ENCODE assay signal across 1 cellular context in the genomic region with DNA sequence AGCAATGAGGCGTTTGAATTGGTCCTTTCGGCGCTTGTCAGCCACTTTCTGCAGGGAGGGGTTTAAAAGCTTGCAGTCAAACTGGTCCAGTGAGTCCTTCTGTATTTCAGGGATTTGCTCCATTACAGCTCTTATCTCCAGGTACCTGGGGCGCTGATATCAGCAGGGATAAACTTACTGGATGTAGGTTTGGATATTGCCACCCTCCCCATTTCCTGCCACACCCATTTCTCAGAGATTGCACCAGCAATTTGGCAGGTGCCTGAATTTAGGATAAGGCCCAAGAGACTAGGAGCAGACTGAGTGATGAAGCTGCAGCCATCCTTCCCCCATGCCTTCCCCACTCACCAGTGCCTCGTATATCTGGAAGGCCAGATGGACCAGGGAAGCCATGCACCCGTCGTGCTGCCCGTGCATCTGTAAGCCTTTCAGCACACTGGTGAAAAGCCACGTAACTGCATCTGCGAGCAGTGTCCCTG.
TF ChIP-seq lines count a peak whose summit lies in the region.

No MANE protein-coding gene starts in this region.

TF ChIP-seq in K562, 482 proteins besides CTCF, POLR2A, EP300 and RAD21 (continued from another document):
- TF ChIP-seq TRIM25 (IDR thresholded peaks at IDR 0.05; ENCODE audit: borderline replicate concordance) (no peak), ZFPM2 (CRISPR knock-in tag; IDR thresholded peaks at IDR 0.05) (no peak), HLTF (IDR thresholded peaks at IDR 0.05) (no peak), CTBP1 (IDR thresholded peaks at IDR 0.05; ENCODE audit: borderline replicate concordance) (peak; percentile 94), DLX4 (CRISPR knock-in tag; IDR thresholded peaks at IDR 0.05) (no peak), COPS2 (conservative IDR thresholded peaks at IDR 0.05) (no peak)
- TF ChIP-seq, protein P1, sequence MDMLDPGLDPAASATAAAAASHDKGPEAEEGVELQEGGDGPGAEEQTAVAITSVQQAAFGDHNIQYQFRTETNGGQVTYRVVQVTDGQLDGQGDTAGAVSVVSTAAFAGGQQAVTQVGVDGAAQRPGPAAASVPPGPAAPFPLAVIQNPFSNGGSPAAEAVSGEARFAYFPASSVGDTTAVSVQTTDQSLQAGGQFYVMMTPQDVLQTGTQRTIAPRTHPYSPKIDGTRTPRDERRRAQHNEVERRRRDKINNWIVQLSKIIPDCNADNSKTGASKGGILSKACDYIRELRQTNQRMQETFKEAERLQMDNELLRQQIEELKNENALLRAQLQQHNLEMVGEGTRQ (CRISPR knock-in tag; IDR thresholded peaks at IDR 0.05): no peak
